8 cellular contexts compared by ENCODE assay signal in genomic region chr11:66637557-66638176, GRCh38. TPM values are rescaled to one million over a fixed set of nuclear protein-coding genes. Genes with fewer than 3 reads are reported as not detected.
DNase-seq lines count a peak whose midpoint lies in the region; ATAC-seq and TF ChIP-seq lines count a peak whose summit lies in the region.

No MANE protein-coding gene starts in this region.

- H3K4me3 Mint-ChIP-seq in osteocyte (ENCODE audit: unreplicated experiment), result peak overlapping the region; percentile 97

- DNase-seq in DMS53 (lab: John Stamatoyannopoulos, UW) (peak; percentile 82), DMS53 treated with DMSO at 0.1 percent for 48 hours (lab: John Stamatoyannopoulos, UW; ENCODE audit: unreplicated experiment) (no peak), Peyer's patch (no peak), epithelial cell of proximal tubule (ENCODE audit: low read depth) (no peak), osteocyte (ENCODE audit: extremely low spot score, unreplicated experiment) (no peak), Kasumi-1 (lab: John Stamatoyannopoulos, UW) (no peak), SKM-1 (lab: John Stamatoyannopoulos, UW; ENCODE audit: unreplicated experiment) (no peak)

- peak overlapping the region; percentile 98 for H3K27ac Mint-ChIP-seq in osteocyte (ENCODE audit: unreplicated experiment)

- no peak for TF ChIP-seq POLR2A in Peyer's patch (IDR thresholded peaks at IDR 0.05)

- no peaks in the 10 kb centered on the region for H3K9me3 ChIP-seq in Peyer's patch

- H3K36me3 ChIP-seq in Peyer's patch, result peaks cover 0 to 32% (median 0%) of the 10 kb centered on the region in 3 donors

- peaks cover 0 to 42% (median 21%) of the 10 kb centered on the region in 4 donors for H3K4me1 ChIP-seq in Peyer's patch

- H3K27me3 ChIP-seq in Peyer's patch, result no peaks in the 10 kb centered on the region

- ATAC-seq in HG02571 (IDR thresholded peaks at IDR 0.05; ENCODE audit: unreplicated experiment), result no peak

- H3K27ac ChIP-seq in Peyer's patch, result peak overlapping the region; percentile 71 to 89 (median 80)

- no peak for TF ChIP-seq CTCF in Peyer's patch (IDR thresholded peaks at IDR 0.05)
- no peak for TF ChIP-seq CTCF in epithelial cell of proximal tubule (conservative IDR thresholded peaks at IDR 0.05; ENCODE audit: low read depth, low read length)
- TF ChIP-seq CTCF in osteocyte (IDR thresholded peaks at IDR 0.05), result no peak

- no peaks in the 10 kb centered on the region for H3K27me3 Mint-ChIP-seq in osteocyte (ENCODE audit: unreplicated experiment)

- no peaks in the 10 kb centered on the region for H3K9me3 Mint-ChIP-seq in osteocyte (ENCODE audit: unreplicated experiment)

- peaks cover 49% of the 10 kb centered on the region for H3K4me1 Mint-ChIP-seq in osteocyte (ENCODE audit: unreplicated experiment)

- H3K4me3 ChIP-seq in Peyer's patch (peak overlapping the region; percentile 38 to 78 (median 67)), epithelial cell of proximal tubule (ENCODE audit: low read depth, low read length) (peak overlapping the region; percentile 83)

- peaks cover 33% of the 10 kb centered on the region for H3K36me3 Mint-ChIP-seq in osteocyte (ENCODE audit: unreplicated experiment)

RNA-seq across cellular contexts. Expression of gene RBM4, which starts 0.8 kb away (rescaled TPM):
- 10 to 100 TPM; 64.6 to 90.8 (median 75.3) TPM for total RNA-seq in Peyer's patch
- 105 and 133 TPM in 2 replicates for total RNA-seq in epithelial cell of proximal tubule
- 158 and 167 TPM in 2 replicates for total RNA-seq in osteocyte

RNA-seq across cellular contexts. Expression of gene RBM14, which starts 21.2 kb away (rescaled TPM):
- total RNA-seq in Peyer's patch (10 to 100 TPM; 56.7 to 91.4 (median 74.6) TPM), epithelial cell of proximal tubule (40.4 and 73.7 TPM in 2 replicates), osteocyte (59.2 and 62.6 TPM in 2 replicates)

RNA-seq across cellular contexts. Expression of gene RBM4B, which starts 40.0 kb away (rescaled TPM):
- 10 to 100 TPM; 15.2 to 33.0 (median 21.7) TPM for total RNA-seq in Peyer's patch
- total RNA-seq in epithelial cell of proximal tubule, result 4.0 and 17.3 TPM in 2 replicates
- total RNA-seq in osteocyte, result 31.2 and 31.4 TPM in 2 replicates

RNA-seq across cellular contexts. Expression of gene CCS, which starts 44.7 kb away (rescaled TPM):
- 10 to 100 TPM; 30.6 to 70.1 (median 47.2) TPM for total RNA-seq in Peyer's patch
- total RNA-seq in epithelial cell of proximal tubule, result 19.4 and 22.1 TPM in 2 replicates
- total RNA-seq in osteocyte, result 42.1 and 46.8 TPM in 2 replicates

RNA-seq across cellular contexts. Expression of gene CCDC87, which starts 44.8 kb away (rescaled TPM):
- total RNA-seq in Peyer's patch, result under 1 TPM in 2 of 4 donors, not detected in 2; 0.35 to 0.38 TPM
- 0.14 and 0.52 TPM in 2 replicates for total RNA-seq in epithelial cell of proximal tubule
- 0.19 and 0.39 TPM in 2 replicates for total RNA-seq in osteocyte
